In genomic region chr5:11230890-11231289, GRCh38 we compare ENCODE assay signal across 25 cellular contexts.
"Had no signal": no experiment of that assay in that cellular context is flagged by ENCODE, and none has a peak within 500 bp of the region (broad histone marks: within the 10 kb centered on the region; RNA-seq: fewer than 3 reads in every experiment).

No MANE protein-coding gene starts in this region.

- H3K27me3 ChIP-seq: stomach, suprapubic skin, testis, thyroid gland, tibial artery, tibial nerve, transverse colon, upper lobe of left lung, upper lobe of right lung, uterus, vagina had no signal

- DNase-seq: stimulated activated CD4-positive, alpha-beta T cell treated with anti-CD3 and anti-CD28 coated beads, Interleukin-2, amount 100 ng/mL, for 48 hours; stimulated activated CD4-positive, alpha-beta T cell treated with anti-CD3 and anti-CD28 coated beads, Interleukin-4, amount 100 ng/mL, for 1 hour; stimulated activated CD4-positive, alpha-beta T cell treated with anti-CD3 and anti-CD28 coated beads, Interleukin-4, amount 100 ng/mL, for 24 hours; stimulated activated CD4-positive, alpha-beta T cell treated with anti-CD3 and anti-CD28 coated beads, Interleukin-4, amount 100 ng/mL, for 4 hours; stimulated activated naive B cell treated with anti-CD40 and anti-IgM and Interleukin-4, amounts not matched to agents 10 μg/mL and 1 μg/mL and 100 μg/mL, for 72 hours; stimulated activated naive CD4-positive, alpha-beta T cell; stimulated activated naive CD4-positive, alpha-beta T cell treated with Interleukin-2 at 50 U/mL for 16 hours; stimulated activated naive CD8-positive, alpha-beta T cell treated with anti-CD3 and anti-CD28 coated beads, Interleukin-15, amount 100 ng/mL, for 72 hours; stimulated activated naive CD8-positive, alpha-beta T cell treated with anti-CD3 and anti-CD28 coated beads, Interleukin-15, Interleukin-2, amounts not matched to agents 100 U/mL and 50 U/mL, for 24 hours; stomach; substantia nigra; testis; thyroid gland; tibial artery; transverse colon; trophoblast cell; upper lobe of left lung; upper lobe of right lung; uterus had no signal

- H3K4me3 ChIP-seq: stomach, suprapubic skin, testis, thoracic aorta, thyroid gland, tibial artery, tibial nerve, transverse colon, upper lobe of left lung, upper lobe of right lung, uterus, vagina had no signal

- ATAC-seq: stimulated activated effector memory CD8-positive, alpha-beta T cell treated with anti-CD3 and anti-CD28 coated beads, Interleukin-12 subunit alpha, Interleukin-12 subunit beta, amount 100 ng/mL, for 72 hours; stimulated activated memory B cell treated with anti-CD40 and anti-IgM and Interleukin-4, amounts not matched to agents 10 μg/mL and 1 μg/mL and 100 μg/mL, for 72 hours; stimulated activated naive B cell treated with anti-CD40 and anti-IgM and Interleukin-4, amounts not matched to agents 10 μg/mL and 1 μg/mL and 100 μg/mL, for 72 hours; stimulated activated naive CD8-positive, alpha-beta T cell treated with anti-CD3 and anti-CD28 coated beads, Interleukin-15, amount 100 ng/mL, for 72 hours; stimulated activated naive CD8-positive, alpha-beta T cell treated with anti-CD3 and anti-CD28 coated beads, Interleukin-15, Interleukin-2, amounts not matched to agents 100 U/mL and 50 U/mL, for 24 hours; upper lobe of right lung had no signal

- H3K4me1 ChIP-seq: stomach, suprapubic skin, testis, thyroid gland, tibial artery, tibial nerve, transverse colon, upper lobe of left lung, upper lobe of right lung, uterus, vagina had no signal

- H3K36me3 ChIP-seq: stomach, suprapubic skin, thoracic aorta, thyroid gland, tibial artery, tibial nerve, transverse colon, upper lobe of left lung, upper lobe of right lung, uterus, vagina had no signal

- H3K9me3 ChIP-seq: suprapubic skin, testis, thoracic aorta, thyroid gland, tibial artery, transverse colon, upper lobe of left lung, upper lobe of right lung, uterus, vagina had no signal

- H3K27ac ChIP-seq: stomach, suprapubic skin, testis, thoracic aorta, thyroid gland, tibial artery, tibial nerve, transverse colon, upper lobe of left lung, upper lobe of right lung, uterus, vagina had no signal
